Comparison of ENCODE assay signal across 23 cellular contexts in the genomic region with DNA sequence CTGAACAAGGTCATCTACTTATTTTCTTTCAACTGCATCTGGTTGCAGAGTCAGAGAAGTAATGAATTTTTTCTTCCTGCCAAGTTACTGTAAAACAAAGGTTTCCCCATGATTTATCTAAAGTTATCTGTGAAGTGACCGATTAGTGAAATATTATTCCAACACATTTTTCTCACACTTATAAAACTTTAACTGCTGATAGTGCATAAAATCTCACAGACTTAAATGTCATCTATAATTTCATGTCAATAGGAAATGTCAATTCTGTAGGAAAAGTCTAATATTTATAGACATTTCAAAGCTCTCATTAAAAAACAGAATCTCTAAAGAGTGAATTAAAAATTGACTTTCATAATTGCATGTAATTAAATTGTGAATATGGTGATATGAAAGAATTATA.
"Had no signal": no experiment of that assay in that cellular context is flagged by ENCODE, and none has a peak within 500 bp of the region (broad histone marks: within the 10 kb centered on the region; RNA-seq: fewer than 3 reads in every experiment).

No MANE protein-coding gene starts in this region.

- FAIRE-seq: colon, endothelial cell of umbilical vein, frontal cortex, keratinocyte had no signal

- H3K36me3 ChIP-seq: esophagus muscularis mucosa, gastroesophageal sphincter, heart left ventricle, left lung, lower lobe of right lung had no signal

- H2AFZ ChIP-seq: hepatocyte had no signal

- H3K79me2 ChIP-seq: hepatocyte had no signal

- H3K4me3 ChIP-seq: coronary artery, dorsolateral prefrontal cortex, esophagus muscularis mucosa, gastroesophageal sphincter, heart left ventricle, hepatocyte, left lung, lower lobe of right lung had no signal

- DNase-seq: dermis blood vessel endothelial cell; dorsolateral prefrontal cortex; effector CD4-positive, alpha-beta T cell; effector memory CD4-positive, alpha-beta T cell; foreskin keratinocyte; heart left ventricle; hypothalamus; immature natural killer cell; left cardiac atrium; left lung; left ventricle myocardium superior; lower lobe of right lung; mesendoderm; midbrain; naive thymus-derived CD4-positive, alpha-beta T cell had no signal

- ATAC-seq: foreskin keratinocyte; gastroesophageal sphincter; heart left ventricle; left cardiac atrium; left lung; left ventricle myocardium superior; lower lobe of right lung; naive thymus-derived CD4-positive, alpha-beta T cell had no signal

- H3K4me2 ChIP-seq: hepatocyte had no signal

- H3K27ac ChIP-seq: coronary artery, dorsolateral prefrontal cortex, esophagus muscularis mucosa, foreskin keratinocyte, gastroesophageal sphincter, heart left ventricle, hepatocyte, left lung, lower lobe of right lung had no signal

- H3K27me3 ChIP-seq: dorsolateral prefrontal cortex, esophagus muscularis mucosa, foreskin keratinocyte, gastroesophageal sphincter, heart left ventricle, hepatocyte, left lung had no signal

- H3K9me3 ChIP-seq: esophagus muscularis mucosa, gastroesophageal sphincter, heart left ventricle, left lung, lower lobe of right lung had no signal

- H3K4me1 ChIP-seq: esophagus muscularis mucosa, foreskin keratinocyte, gastroesophageal sphincter, heart left ventricle, left lung, lower lobe of right lung had no signal
